18 cellular contexts compared by ENCODE assay signal in the genomic region with DNA sequence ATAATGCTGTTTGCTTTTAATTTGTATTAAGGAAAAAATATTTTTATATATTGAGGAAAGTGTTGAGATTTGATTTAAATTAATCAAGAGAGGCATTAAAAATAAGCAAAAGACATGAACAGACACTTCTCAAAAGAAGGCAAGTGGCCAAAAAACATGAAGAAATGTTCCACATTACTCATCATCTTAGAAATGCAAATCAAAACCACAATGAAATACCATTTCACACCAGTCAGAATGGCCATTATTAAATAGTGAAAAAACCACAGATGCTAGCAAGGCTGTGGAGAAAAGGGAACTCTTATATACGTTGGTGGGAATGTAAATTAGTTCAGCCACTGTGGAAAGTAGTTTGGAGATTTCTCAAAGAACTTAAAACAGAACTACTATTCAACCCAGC.
DNase-seq lines count a peak whose midpoint lies in the region; ATAC-seq and TF ChIP-seq lines count a peak whose summit lies in the region.
"Had no signal": no experiment of that assay in that cellular context is flagged by ENCODE, and none has a peak within 500 bp of the region (broad histone marks: within the 10 kb centered on the region; RNA-seq: fewer than 3 reads in every experiment).

No MANE protein-coding gene starts in this region.

- no peak overlapping the region for H3K9ac ChIP-seq in MM.1S (ENCODE audit: low read length)

- no peaks in the 10 kb centered on the region for H3K4me1 ChIP-seq in MM.1S (ENCODE audit: low read length)
- H3K4me1 ChIP-seq: gastroesophageal sphincter, sigmoid colon had no signal

- H3K9me3 ChIP-seq in MM.1S (replicated peaks; ENCODE audit: insufficient read depth, low read length), result no peaks in the 10 kb centered on the region
- H3K9me3 ChIP-seq: gastroesophageal sphincter, sigmoid colon had no signal

- DNase-seq in EH (ENCODE audit: low read depth) (peak; percentile 63), MM.1S (peak; percentile 22), brain microvascular endothelial cell (peak; percentile 31), glomerular visceral epithelial cell (ENCODE audit: extremely low spot score) (peak; percentile 61), SKM-1 (lab: John Stamatoyannopoulos, UW; ENCODE audit: unreplicated experiment) (no peak), ACHN (no peak)
- DNase-seq in effector CD4-positive, alpha-beta T cell, result no peak
- DNase-seq: activated CD4-positive, alpha-beta T cell treated with anti-CD3 and anti-CD28 coated beads, Interleukin-2, amount 10 ng/mL, durations not matched to agents 7 days and 5 days; CD4-positive, alpha-beta T cell; DND-41; effector memory CD4-positive, alpha-beta T cell; left ventricle myocardium superior; NCI-H1105 treated with DMSO at 0.1 percent for 48 hours; sigmoid colon; stimulated activated CD4-positive, alpha-beta T cell treated with anti-CD3 and anti-CD28 coated beads, Interleukin-2, amount 100 ng/mL, for 24 hours had no signal

- no peaks in the 10 kb centered on the region for H3K79me2 ChIP-seq in MM.1S (ENCODE audit: low read length)

- H3K36me3 ChIP-seq in MM.1S (replicated peaks; ENCODE audit: insufficient read depth, low read length) (no peaks in the 10 kb centered on the region), brain microvascular endothelial cell (replicated peaks) (no peaks in the 10 kb centered on the region)

- TF ChIP-seq CTCF in MM.1S (IDR thresholded peaks at IDR 0.05; ENCODE audit: low read length) (no peak), brain microvascular endothelial cell (IDR thresholded peaks at IDR 0.05; ENCODE audit: low read depth, low read length, missing control alignments) (no peak)

- in situ Hi-C loops in brain microvascular endothelial cell (cut with HindIII; ENCODE audit: low pct_ligation_motif_present, low sequenced_read_pairs), result no loop called here
- in situ Hi-C loops in ACHN (cut with HindIII; ENCODE audit: low pct_ligation_motif_present, low pct_unique_long_range_greater_than_20kb, low sequenced_read_pairs), result no loop called here

- H3K27me3 ChIP-seq in MM.1S (replicated peaks; ENCODE audit: insufficient read depth, low read length), result no peaks in the 10 kb centered on the region
- no peaks in the 10 kb centered on the region for H3K27me3 ChIP-seq in brain microvascular endothelial cell (replicated peaks)
- H3K27me3 ChIP-seq: gastroesophageal sphincter, sigmoid colon had no signal

- no peak for ATAC-seq in GM21529 (IDR thresholded peaks at IDR 0.05; ENCODE audit: unreplicated experiment)
- ATAC-seq: gastroesophageal sphincter, left ventricle myocardium superior, Panc1 had no signal

- H3F3A ChIP-seq in MM.1S (ENCODE audit: insufficient read depth, low read length), result no peaks in the 10 kb centered on the region

- H3K4me3 ChIP-seq in MM.1S (ENCODE audit: low read length), result no peak overlapping the region
- H3K4me3 ChIP-seq in brain microvascular endothelial cell (ENCODE audit: low read depth, low read length), result no peak overlapping the region
- H3K4me3 ChIP-seq: gastroesophageal sphincter, sigmoid colon had no signal

- H2AFZ ChIP-seq in MM.1S (ENCODE audit: low read length), result no peak overlapping the region

- H3K27ac ChIP-seq in MM.1S (ENCODE audit: low read length), result no peak overlapping the region
- H3K27ac ChIP-seq in brain microvascular endothelial cell, result no peak overlapping the region
- H3K27ac ChIP-seq: gastroesophageal sphincter, sigmoid colon had no signal

- H3K9me2 ChIP-seq in MM.1S (replicated peaks; ENCODE audit: insufficient read depth, low read length), result no peaks in the 10 kb centered on the region

- H4K20me1 ChIP-seq in MM.1S (ENCODE audit: insufficient read depth, low read length), result no peaks in the 10 kb centered on the region

- no peak overlapping the region for H3K4me2 ChIP-seq in MM.1S (ENCODE audit: low read depth, low read length)

Comparison
In these comparisons a context has a peak if more than half of its experiments do, and no peak if none do; other contexts are left out.
1. DNase-seq: peak in EH (single experiment), MM.1S (single experiment), brain microvascular endothelial cell (single experiment) and glomerular visceral epithelial cell (single experiment); none in SKM-1 (single experiment), ACHN (single experiment) and effector CD4-positive, alpha-beta T cell (single experiment).